23 cellular contexts compared by ENCODE assay signal in genomic region chr17:57762375-57762916, GRCh38. TPM values are rescaled to one million over a fixed set of nuclear protein-coding genes. Genes with fewer than 3 reads are reported as not detected.
A peak's percentile ranks its signal among the peaks of the same experiment; 100 is the strongest.
DNase-seq lines count a peak whose midpoint lies in the region; TF ChIP-seq lines count a peak whose summit lies in the region.
"Had no signal": no experiment of that assay in that cellular context is flagged by ENCODE, and none has a peak within 500 bp of the region (broad histone marks: within the 10 kb centered on the region; RNA-seq: fewer than 3 reads in every experiment).

No MANE protein-coding gene starts in this region.

- peak; percentile 71 for DNase-seq in NCI-H748 (lab: John Stamatoyannopoulos, UW; ENCODE audit: unreplicated experiment)
- no peak for DNase-seq in hepatocyte (ENCODE audit: low spot score)
- no peak for DNase-seq in progenitor cell of endocrine pancreas (ENCODE audit: low spot score, unreplicated experiment)
- no peak for DNase-seq in head of caudate nucleus
- DNase-seq in SKM-1 (lab: John Stamatoyannopoulos, UW; ENCODE audit: unreplicated experiment): no peak
- DNase-seq in GOT3 (lab: John Stamatoyannopoulos, UW): no peak
- DNase-seq: activated CD4-positive, alpha-beta memory T cell treated with anti-CD3 and anti-CD28 coated beads for 36 hours; activated CD4-positive, CD25-positive, alpha-beta regulatory T cell; body of pancreas; CD4-positive, alpha-beta T cell; DMS153; effector memory CD4-positive, alpha-beta T cell; H7; left cardiac atrium; naive thymus-derived CD8-positive, alpha-beta T cell; NCI-H2029; posterior cingulate gyrus; T-helper 9 cell had no signal

- H3K9me2 ChIP-seq in hepatocyte (replicated peaks; ENCODE audit: insufficient read depth): no peaks in the 10 kb centered on the region

- H3K9me3 ChIP-seq in KOPT-K1 (ENCODE audit: insufficient read depth, low read length, poor library complexity, severe bottlenecking) (no peaks in the 10 kb centered on the region), hepatocyte (ENCODE audit: low read depth) (no peaks in the 10 kb centered on the region)
- H3K9me3 ChIP-seq: body of pancreas, suprapubic skin had no signal

- peak overlapping the region; percentile 10 for H3K27ac Mint-ChIP-seq in progenitor cell of endocrine pancreas
- H3K27ac Mint-ChIP-seq: activated CD4-positive, alpha-beta memory T cell treated with anti-CD3 and anti-CD28 coated beads for 36 hours; CD4-positive, alpha-beta T cell; naive thymus-derived CD8-positive, alpha-beta T cell had no signal

- WGBS in hepatocyte (ENCODE audit: low lambda C conversion rate, missing lambda C conversion rate): 43% methylated on average over 14 of the region's 14 CpGs

- no peaks in the 10 kb centered on the region for H3K9me3 Mint-ChIP-seq in progenitor cell of endocrine pancreas (ENCODE audit: low read depth)
- H3K9me3 Mint-ChIP-seq: activated CD4-positive, alpha-beta memory T cell treated with anti-CD3 and anti-CD28 coated beads for 36 hours; CD4-positive, alpha-beta T cell; naive thymus-derived CD8-positive, alpha-beta T cell had no signal

- peak overlapping the region; percentile 25 for H3K4me2 ChIP-seq in hepatocyte

- no peaks in the 10 kb centered on the region for H3K79me2 ChIP-seq in hepatocyte

- peaks cover 8% of the 10 kb centered on the region for H3K4me1 ChIP-seq in hepatocyte (ENCODE audit: insufficient read depth)
- H3K4me1 ChIP-seq: body of pancreas, suprapubic skin had no signal

- H3K36me3 Mint-ChIP-seq in progenitor cell of endocrine pancreas (ENCODE audit: insufficient read depth): no peaks in the 10 kb centered on the region
- H3K36me3 Mint-ChIP-seq: activated CD4-positive, alpha-beta memory T cell treated with anti-CD3 and anti-CD28 coated beads for 36 hours; naive thymus-derived CD8-positive, alpha-beta T cell had no signal

- H3K36me3 ChIP-seq in KOPT-K1 (ENCODE audit: insufficient read depth, low read length) (no peaks in the 10 kb centered on the region), hepatocyte (replicated peaks; ENCODE audit: insufficient read depth, low read depth) (no peaks in the 10 kb centered on the region)
- H3K36me3 ChIP-seq: suprapubic skin had no signal

- H3K27me3 ChIP-seq in hepatocyte: no peaks in the 10 kb centered on the region
- H3K27me3 ChIP-seq: body of pancreas had no signal

- peaks cover 92% of the 10 kb centered on the region for H3K27me3 Mint-ChIP-seq in progenitor cell of endocrine pancreas

- H3K4me3 Mint-ChIP-seq in progenitor cell of endocrine pancreas (ENCODE audit: low read depth): peak overlapping the region; percentile 2
- H3K4me3 Mint-ChIP-seq: activated CD4-positive, alpha-beta memory T cell treated with anti-CD3 and anti-CD28 coated beads for 36 hours; CD4-positive, alpha-beta T cell; naive thymus-derived CD8-positive, alpha-beta T cell had no signal

- TF ChIP-seq CTCF in hepatocyte (IDR thresholded peaks at IDR 0.05; ENCODE audit: poor library complexity) (no peak), progenitor cell of endocrine pancreas (IDR thresholded peaks at IDR 0.05; ENCODE audit: unreplicated experiment) (no peak)

- no peak overlapping the region for H2AFZ ChIP-seq in hepatocyte

- H3K4me1 Mint-ChIP-seq in progenitor cell of endocrine pancreas (ENCODE audit: low read depth): peaks cover 22% of the 10 kb centered on the region
- H3K4me1 Mint-ChIP-seq: naive thymus-derived CD8-positive, alpha-beta T cell had no signal

- peak overlapping the region; percentile 35 for H3K27ac ChIP-seq in KOPT-K1 (ENCODE audit: low read depth, low read length, poor library complexity, severe bottlenecking)
- no peak overlapping the region for H3K27ac ChIP-seq in hepatocyte
- H3K27ac ChIP-seq: body of pancreas, RWPE1, suprapubic skin had no signal

- H4K20me1 ChIP-seq in hepatocyte (ENCODE audit: insufficient read depth, poor library complexity, severe bottlenecking): no peaks in the 10 kb centered on the region

- intact Hi-C loops in head of caudate nucleus (cut with DNase I): no loop called here

- H3K4me3 ChIP-seq in hepatocyte: no peak overlapping the region
- H3K4me3 ChIP-seq: body of pancreas, K562, suprapubic skin had no signal

RNA-seq across cellular contexts. Expression of gene CCDC182, which starts 17.3 kb away (rescaled TPM):
- not detected in 2 replicates for total RNA-seq in hepatocyte
- not detected in 2 replicates for polyA plus RNA-seq in hepatocyte
- total RNA-seq in progenitor cell of endocrine pancreas: not detected in 2 replicates
- total RNA-seq: activated CD4-positive, alpha-beta memory T cell treated with anti-CD3 and anti-CD28 coated beads for 36 hours; body of pancreas; CD4-positive, alpha-beta T cell; H7; K562; left cardiac atrium; mesenteric fat pad; naive thymus-derived CD8-positive, alpha-beta T cell; suprapubic skin had no signal
- polyA plus RNA-seq: K562; naive thymus-derived CD8-positive, alpha-beta T cell had no signal
